In genomic region chrX:39176105-39176504, GRCh38 we compare ENCODE assay signal across 18 cellular contexts.
DNase-seq lines count a peak whose midpoint lies in the region; ATAC-seq, FAIRE-seq and TF ChIP-seq lines count a peak whose summit lies in the region.
"Had no signal": no experiment of that assay in that cellular context is flagged by ENCODE, and none has a peak within 500 bp of the region (broad histone marks: within the 10 kb centered on the region; RNA-seq: fewer than 3 reads in every experiment).

No MANE protein-coding gene starts in this region.

- intact Hi-C loops in CD4-positive, alpha-beta T cell (cut with DNase I, micrococcal nuclease) = no loop called here
- intact Hi-C loops in left lung (cut with DNase I) = no loop called here

- peaks cover 0 to 4% of the 10 kb centered on the region in 2 donors for H3K4me1 ChIP-seq in left lung
- H3K4me1 ChIP-seq: SJSA1 had no signal

- no peaks in the 10 kb centered on the region for H3K36me3 Mint-ChIP-seq in CD4-positive, alpha-beta T cell (ENCODE audit: low read depth)
- peaks cover 3% of the 10 kb centered on the region for H3K36me3 Mint-ChIP-seq in activated naive CD8-positive, alpha-beta T cell treated with anti-CD3 and anti-CD28 coated beads for 36 hours
- H3K36me3 Mint-ChIP-seq: CD14-positive monocyte had no signal

- no peak for DNase-seq in CD4-positive, alpha-beta T cell
- DNase-seq in GM12891 (ENCODE audit: insufficient read length, low spot score) = no peak
- no peak for DNase-seq in activated naive CD8-positive, alpha-beta T cell treated with anti-CD3 and anti-CD28 coated beads for 36 hours
- DNase-seq in left lung = no peak
- DNase-seq in HEK293T (ENCODE audit: extremely low spot score) = no peak
- DNase-seq in medulla oblongata (ENCODE audit: extremely low spot score) = no peak
- DNase-seq: ACHN, AML-193, Calu3, DMS53, GM23248, NCI-H187, NCI-H446 treated with DMSO at 0.1 percent for 48 hours, PC-3 had no signal

- no peak overlapping the region for H3K27ac ChIP-seq in CD4-positive, alpha-beta T cell (ENCODE audit: low read depth, low read length)
- no peak overlapping the region for H3K27ac ChIP-seq in left lung
- H3K27ac ChIP-seq: GM23248, SJSA1 had no signal

- H3K27me3 Mint-ChIP-seq in CD4-positive, alpha-beta T cell = no peaks in the 10 kb centered on the region
- no peaks in the 10 kb centered on the region for H3K27me3 Mint-ChIP-seq in activated naive CD8-positive, alpha-beta T cell treated with anti-CD3 and anti-CD28 coated beads for 36 hours

- no peak for TF ChIP-seq CTCF in CD4-positive, alpha-beta T cell (IDR thresholded peaks at IDR 0.05)
- no peak for TF ChIP-seq CTCF in left lung (IDR thresholded peaks at IDR 0.05)

- peak overlapping the region; percentile 93 for H3K27ac Mint-ChIP-seq in CD4-positive, alpha-beta T cell
- H3K27ac Mint-ChIP-seq in activated naive CD8-positive, alpha-beta T cell treated with anti-CD3 and anti-CD28 coated beads for 36 hours = peak overlapping the region; percentile 88

- peaks cover 28% of the 10 kb centered on the region for H3K4me1 Mint-ChIP-seq in CD4-positive, alpha-beta T cell (ENCODE audit: low read depth)
- H3K4me1 Mint-ChIP-seq in activated naive CD8-positive, alpha-beta T cell treated with anti-CD3 and anti-CD28 coated beads for 36 hours = peaks cover 17% of the 10 kb centered on the region

- POLR2A ChIA-PET in CD4-positive, alpha-beta T cell (lab: Charles Lee) = no interaction called here
- POLR2A ChIA-PET in HEK293T (lab: Yijun Ruan, JAX) = no interaction called here

- no peaks in the 10 kb centered on the region for H3K27me3 ChIP-seq in CD4-positive, alpha-beta T cell (ENCODE audit: control insufficient read depth, insufficient read depth, low read length)
- no peaks in the 10 kb centered on the region for H3K27me3 ChIP-seq in left lung
- H3K27me3 ChIP-seq: SJSA1 had no signal

- TF ChIP-seq POLR2A in GM12891 (IDR thresholded peaks at IDR 0.05; ENCODE audit: low read depth, low read length) = no peak

- no peaks in the 10 kb centered on the region for H3K36me3 ChIP-seq in left lung
- H3K36me3 ChIP-seq: SJSA1 had no signal

- H3K9me3 Mint-ChIP-seq in CD4-positive, alpha-beta T cell = no peaks in the 10 kb centered on the region
- H3K9me3 Mint-ChIP-seq in activated naive CD8-positive, alpha-beta T cell treated with anti-CD3 and anti-CD28 coated beads for 36 hours = no peaks in the 10 kb centered on the region

- no peaks in the 10 kb centered on the region for H3K9me3 ChIP-seq in CD4-positive, alpha-beta T cell (ENCODE audit: control insufficient read depth, low read length)
- no peaks in the 10 kb centered on the region for H3K9me3 ChIP-seq in left lung
- H3K9me3 ChIP-seq: SJSA1 had no signal

- no peak overlapping the region for H3K4me3 ChIP-seq in left lung
- H3K4me3 ChIP-seq: GM23248, SJSA1 had no signal

- H3K4me3 Mint-ChIP-seq in CD4-positive, alpha-beta T cell = no peak overlapping the region
- H3K4me3 Mint-ChIP-seq in activated naive CD8-positive, alpha-beta T cell treated with anti-CD3 and anti-CD28 coated beads for 36 hours = no peak overlapping the region
- H3K4me3 Mint-ChIP-seq: CD14-positive monocyte had no signal

- FAIRE-seq in GM12891 (lab: Jason Lieb, UNC) = peak; percentile 5

- CTCF ChIA-PET in CD4-positive, alpha-beta T cell (lab: Charles Lee) = no interaction called here
- CTCF ChIA-PET in HEK293T (lab: Yijun Ruan, JAX) = no interaction called here

- no peak for ATAC-seq in CD4-positive, alpha-beta T cell (ENCODE audit: poor library complexity)
- ATAC-seq in left lung = peak; percentile 59
- no peak for ATAC-seq in GM21515 (IDR thresholded peaks at IDR 0.05; ENCODE audit: unreplicated experiment)
- ATAC-seq: HCT116, PC-3 had no signal

TF ChIP-seq in GM12891, 5 proteins besides CTCF, POLR2A, EP300 and RAD21:
- TF ChIP-seq SPI1 (IDR thresholded peaks at IDR 0.05; ENCODE audit: low read depth, low read length) (no peak), TAF1 (IDR thresholded peaks at IDR 0.05; ENCODE audit: low read depth, low read length) (no peak), POLR2AphosphoS5 (IDR thresholded peaks at IDR 0.05; ENCODE audit: low read depth, low read length) (no peak), POU2F2 (IDR thresholded peaks at IDR 0.05; ENCODE audit: low read depth, low read length) (no peak), PAX5 (IDR thresholded peaks at IDR 0.05; ENCODE audit: insufficient read depth, low read length, severe bottlenecking) (no peak)
TF ChIP-seq in GM12891: peak in this region for 0.

TF ChIP-seq in HEK293T, 16 proteins besides CTCF, POLR2A, EP300 and RAD21:
- TF ChIP-seq SP1 (IDR thresholded peaks at IDR 0.05) (no peak), CTBP1 (IDR thresholded peaks at IDR 0.05; ENCODE audit: borderline replicate concordance) (no peak), FOXK2 (IDR thresholded peaks at IDR 0.05) (no peak), TARDBP (IDR thresholded peaks at IDR 0.05) (no peak), HDGF (IDR thresholded peaks at IDR 0.05; ENCODE audit: borderline replicate concordance) (no peak), LEF1 (IDR thresholded peaks at IDR 0.05; ENCODE audit: borderline replicate concordance) (no peak), PKNOX1 (IDR thresholded peaks at IDR 0.05) (no peak), FOXM1 (IDR thresholded peaks at IDR 0.05; ENCODE audit: borderline replicate concordance) (no peak), NFRKB (IDR thresholded peaks at IDR 0.05) (no peak), FOXA1 (IDR thresholded peaks at IDR 0.05) (no peak), ELF4 (IDR thresholded peaks at IDR 0.05) (no peak), ZNF384 (IDR thresholded peaks at IDR 0.05) (no peak), SUZ12 (IDR thresholded peaks at IDR 0.05) (no peak), L3MBTL2 (conservative IDR thresholded peaks at IDR 0.05) (no peak), BHLHE40 (IDR thresholded peaks at IDR 0.05; ENCODE audit: borderline replicate concordance) (no peak), ARNT (IDR thresholded peaks at IDR 0.05) (no peak)
